ENCODE assay signal across 8 cellular contexts in the genomic region with DNA sequence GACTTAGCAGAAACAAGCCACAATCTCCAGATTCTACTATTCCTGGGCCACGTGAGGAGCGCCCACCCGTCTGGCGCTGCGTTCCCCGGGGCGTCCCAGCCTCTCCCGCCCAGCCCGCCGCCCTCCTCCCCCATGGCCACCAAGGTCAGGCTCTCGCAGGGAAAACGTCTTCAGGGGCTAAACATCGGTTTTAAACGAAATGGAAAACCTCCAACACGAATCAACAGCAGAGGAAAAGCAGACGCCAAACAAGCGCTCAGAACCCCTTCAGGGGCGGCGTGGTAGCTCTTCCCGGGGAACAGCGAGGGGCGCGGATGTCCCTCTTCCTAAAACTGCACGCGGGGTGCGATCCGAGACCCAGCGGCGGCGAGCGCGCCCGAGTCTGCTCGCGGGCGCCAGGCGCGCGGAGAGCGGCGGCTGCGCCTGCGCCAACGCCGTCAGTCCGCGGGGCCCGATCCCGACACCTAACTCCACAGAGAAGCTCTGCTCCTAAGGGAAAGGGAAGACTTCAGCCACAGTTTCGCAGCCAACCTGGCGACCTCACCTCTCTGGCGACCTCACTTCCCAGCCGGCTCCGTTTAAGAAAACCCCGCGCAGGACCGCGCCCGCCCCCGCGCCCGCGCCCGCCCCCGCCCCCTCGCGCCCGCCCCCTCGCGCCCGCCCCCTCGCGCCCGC. TPM values are rescaled to one million over a fixed set of nuclear protein-coding genes. Genes with fewer than 3 reads are reported as not detected.
A peak's percentile ranks its signal among the peaks of the same experiment; 100 is the strongest.
DNase-seq lines count a peak whose midpoint lies in the region; ATAC-seq and TF ChIP-seq lines count a peak whose summit lies in the region.

No MANE protein-coding gene starts in this region.

- H3K4me3 Mint-ChIP-seq in dendritic cell treated with granulocyte-macrophage colony-stimulating factor and Interleukin-4, amounts not matched to agents 40 ng/mL and 50 ng/mL, for 4 days = peak overlapping the region; percentile 88

- no peak for TF ChIP-seq CTCF in liver (IDR thresholded peaks at IDR 0.05; ENCODE audit: low read depth, low read length, missing input control)

- peaks cover 3 to 8% (median 7%) of the 10 kb centered on the region in 4 donors for H3K36me3 ChIP-seq in liver (ENCODE audit: control insufficient read depth in 4 of 4, insufficient read depth in 3 of 4, low read depth in 1 of 4, low read length in 3 of 4)

- peaks cover 0 to 22% (median 15%) of the 10 kb centered on the region in 4 donors for H3K4me1 ChIP-seq in liver (ENCODE audit: control insufficient read depth in 4 of 4, insufficient read depth in 4 of 4, low read length in 3 of 4)

- peaks cover 22% of the 10 kb centered on the region for H3K4me1 Mint-ChIP-seq in dendritic cell treated with granulocyte-macrophage colony-stimulating factor and Interleukin-4, amounts not matched to agents 40 ng/mL and 50 ng/mL, for 4 days (ENCODE audit: low read depth)

- DNase-seq in AML-193 (lab: John Stamatoyannopoulos, UW) = peak; percentile 56 to 57
- DNase-seq in NCI-H345 treated with DMSO at 0.1 percent for 48 hours (lab: John Stamatoyannopoulos, UW; ENCODE audit: unreplicated experiment) = peak; percentile 74
- DNase-seq in activated CD4-positive, CD25-positive, alpha-beta regulatory T cell treated with anti-CD3 and anti-CD28 coated beads, Interleukin-2, amount 50 U/mL, for 72 hours = peak; percentile 73
- peak; percentile 53 to 56 for DNase-seq in stimulated activated CD4-positive, alpha-beta T cell treated with anti-CD3 and anti-CD28 coated beads, Interleukin-4, amount 100 ng/mL, for 48 hours (ENCODE audit: low read depth in 2 of 2)

- ATAC-seq in GM18907 (IDR thresholded peaks at IDR 0.05; ENCODE audit: unreplicated experiment) (peak; percentile 70), HG03108 (IDR thresholded peaks at IDR 0.05; ENCODE audit: unreplicated experiment) (peak; percentile 43)

- peak overlapping the region; percentile 87 to 92 for H3K27ac ChIP-seq in liver (ENCODE audit: low read depth in 1 of 2, low read length in 2 of 2)

- H3K27ac Mint-ChIP-seq in dendritic cell treated with granulocyte-macrophage colony-stimulating factor and Interleukin-4, amounts not matched to agents 40 ng/mL and 50 ng/mL, for 4 days = peak overlapping the region; percentile 92

- no peaks in the 10 kb centered on the region for H3K27me3 ChIP-seq in liver (ENCODE audit: control insufficient read depth in 4 of 4, insufficient read depth in 4 of 4, low read length in 3 of 4)

- no peaks in the 10 kb centered on the region for H3K27me3 Mint-ChIP-seq in dendritic cell treated with granulocyte-macrophage colony-stimulating factor and Interleukin-4, amounts not matched to agents 40 ng/mL and 50 ng/mL, for 4 days

- H3K9ac ChIP-seq in liver (ENCODE audit: low read depth in 1 of 2, low read length in 2 of 2) = peak overlapping the region; percentile 66 to 72

- H3K36me3 Mint-ChIP-seq in dendritic cell treated with granulocyte-macrophage colony-stimulating factor and Interleukin-4, amounts not matched to agents 40 ng/mL and 50 ng/mL, for 4 days (ENCODE audit: low read depth) = peaks cover 25% of the 10 kb centered on the region

- peak overlapping the region; percentile 80 to 94 (median 80) for H3K4me3 ChIP-seq in liver (ENCODE audit: low read depth in 1 of 3, low read length in 3 of 3)

- intact Hi-C loops in dendritic cell treated with granulocyte-macrophage colony-stimulating factor and Interleukin-4, amounts not matched to agents 40 ng/mL and 50 ng/mL, for 4 days (cut with micrococcal nuclease) = loop anchor here (2.0 kb wide), 2 partner anchors 40 to 120 kb away; a partner anchor contains a TSS

- no peaks in the 10 kb centered on the region for H3K9me3 ChIP-seq in liver (ENCODE audit: control insufficient read depth in 4 of 4, low read length in 3 of 4)

- no peaks in the 10 kb centered on the region for H3K9me3 Mint-ChIP-seq in dendritic cell treated with granulocyte-macrophage colony-stimulating factor and Interleukin-4, amounts not matched to agents 40 ng/mL and 50 ng/mL, for 4 days

- no peak for TF ChIP-seq RAD21 in liver (IDR thresholded peaks at IDR 0.05)

- under 1% methylated on average over 64 of the region's 74 CpGs for WGBS in liver

TF ChIP-seq in liver, 16 proteins besides CTCF, POLR2A, EP300 and RAD21:
- TF ChIP-seq RXRA (IDR thresholded peaks at IDR 0.05) = no peak
- TF ChIP-seq GABPA (IDR thresholded peaks at IDR 0.05 in 1 of 2, conservative IDR thresholded peaks at IDR 0.05 in 1 of 2) = no peak
- TF ChIP-seq TAF1 (conservative IDR thresholded peaks at IDR 0.05) = no peak
- TF ChIP-seq YY1 (IDR thresholded peaks at IDR 0.05) = no peak
- TF ChIP-seq, protein P1, sequence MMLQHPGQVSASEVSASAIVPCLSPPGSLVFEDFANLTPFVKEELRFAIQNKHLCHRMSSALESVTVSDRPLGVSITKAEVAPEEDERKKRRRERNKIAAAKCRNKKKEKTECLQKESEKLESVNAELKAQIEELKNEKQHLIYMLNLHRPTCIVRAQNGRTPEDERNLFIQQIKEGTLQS (IDR thresholded peaks at IDR 0.05) = no peak
- TF ChIP-seq NR2F2 (IDR thresholded peaks at IDR 0.05) = no peak
- TF ChIP-seq FOXA2 (IDR thresholded peaks at IDR 0.05) = no peak
- no peak for TF ChIP-seq SP1 (IDR thresholded peaks at IDR 0.05)
- TF ChIP-seq FOXA1 (IDR thresholded peaks at IDR 0.05) = no peak
- TF ChIP-seq EGR1 (IDR thresholded peaks at IDR 0.05; ENCODE audit: low read depth in 2 of 2) = no peak
- TF ChIP-seq, protein P2, sequence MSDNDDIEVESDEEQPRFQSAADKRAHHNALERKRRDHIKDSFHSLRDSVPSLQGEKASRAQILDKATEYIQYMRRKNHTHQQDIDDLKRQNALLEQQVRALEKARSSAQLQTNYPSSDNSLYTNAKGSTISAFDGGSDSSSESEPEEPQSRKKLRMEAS (IDR thresholded peaks at IDR 0.05) = no peak
- no peak for TF ChIP-seq JUND (IDR thresholded peaks at IDR 0.05)
- no peak for TF ChIP-seq HNF4A (conservative IDR thresholded peaks at IDR 0.05)
- TF ChIP-seq, protein P3, sequence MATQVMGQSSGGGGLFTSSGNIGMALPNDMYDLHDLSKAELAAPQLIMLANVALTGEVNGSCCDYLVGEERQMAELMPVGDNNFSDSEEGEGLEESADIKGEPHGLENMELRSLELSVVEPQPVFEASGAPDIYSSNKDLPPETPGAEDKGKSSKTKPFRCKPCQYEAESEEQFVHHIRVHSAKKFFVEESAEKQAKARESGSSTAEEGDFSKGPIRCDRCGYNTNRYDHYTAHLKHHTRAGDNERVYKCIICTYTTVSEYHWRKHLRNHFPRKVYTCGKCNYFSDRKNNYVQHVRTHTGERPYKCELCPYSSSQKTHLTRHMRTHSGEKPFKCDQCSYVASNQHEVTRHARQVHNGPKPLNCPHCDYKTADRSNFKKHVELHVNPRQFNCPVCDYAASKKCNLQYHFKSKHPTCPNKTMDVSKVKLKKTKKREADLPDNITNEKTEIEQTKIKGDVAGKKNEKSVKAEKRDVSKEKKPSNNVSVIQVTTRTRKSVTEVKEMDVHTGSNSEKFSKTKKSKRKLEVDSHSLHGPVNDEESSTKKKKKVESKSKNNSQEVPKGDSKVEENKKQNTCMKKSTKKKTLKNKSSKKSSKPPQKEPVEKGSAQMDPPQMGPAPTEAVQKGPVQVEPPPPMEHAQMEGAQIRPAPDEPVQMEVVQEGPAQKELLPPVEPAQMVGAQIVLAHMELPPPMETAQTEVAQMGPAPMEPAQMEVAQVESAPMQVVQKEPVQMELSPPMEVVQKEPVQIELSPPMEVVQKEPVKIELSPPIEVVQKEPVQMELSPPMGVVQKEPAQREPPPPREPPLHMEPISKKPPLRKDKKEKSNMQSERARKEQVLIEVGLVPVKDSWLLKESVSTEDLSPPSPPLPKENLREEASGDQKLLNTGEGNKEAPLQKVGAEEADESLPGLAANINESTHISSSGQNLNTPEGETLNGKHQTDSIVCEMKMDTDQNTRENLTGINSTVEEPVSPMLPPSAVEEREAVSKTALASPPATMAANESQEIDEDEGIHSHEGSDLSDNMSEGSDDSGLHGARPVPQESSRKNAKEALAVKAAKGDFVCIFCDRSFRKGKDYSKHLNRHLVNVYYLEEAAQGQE (IDR thresholded peaks at IDR 0.05) = no peak
- TF ChIP-seq HNF4G (IDR thresholded peaks at IDR 0.05) = no peak
- TF ChIP-seq, protein P4, sequence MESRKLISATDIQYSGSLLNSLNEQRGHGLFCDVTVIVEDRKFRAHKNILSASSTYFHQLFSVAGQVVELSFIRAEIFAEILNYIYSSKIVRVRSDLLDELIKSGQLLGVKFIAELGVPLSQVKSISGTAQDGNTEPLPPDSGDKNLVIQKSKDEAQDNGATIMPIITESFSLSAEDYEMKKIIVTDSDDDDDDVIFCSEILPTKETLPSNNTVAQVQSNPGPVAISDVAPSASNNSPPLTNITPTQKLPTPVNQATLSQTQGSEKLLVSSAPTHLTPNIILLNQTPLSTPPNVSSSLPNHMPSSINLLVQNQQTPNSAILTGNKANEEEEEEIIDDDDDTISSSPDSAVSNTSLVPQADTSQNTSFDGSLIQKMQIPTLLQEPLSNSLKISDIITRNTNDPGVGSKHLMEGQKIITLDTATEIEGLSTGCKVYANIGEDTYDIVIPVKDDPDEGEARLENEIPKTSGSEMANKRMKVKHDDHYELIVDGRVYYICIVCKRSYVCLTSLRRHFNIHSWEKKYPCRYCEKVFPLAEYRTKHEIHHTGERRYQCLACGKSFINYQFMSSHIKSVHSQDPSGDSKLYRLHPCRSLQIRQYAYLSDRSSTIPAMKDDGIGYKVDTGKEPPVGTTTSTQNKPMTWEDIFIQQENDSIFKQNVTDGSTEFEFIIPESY (IDR thresholded peaks at IDR 0.05) = no peak

RNA-seq across cellular contexts. Expression of a gene that starts 0.5 kb away (rescaled TPM):
- 10 to 100 TPM in 1 of 2 donors, 1 to 10 TPM in 1; 6.9 to 13.6 TPM for total RNA-seq in liver
- polyA plus RNA-seq in liver = 10 to 100 TPM; 10.4 to 16.5 TPM

RNA-seq across cellular contexts. Expression of a gene that starts 27.5 kb away (rescaled TPM):
- 1 to 10 TPM in 1 of 2 donors, under 1 TPM in 1; 0.84 to 1.1 TPM for total RNA-seq in liver
- under 1 TPM; 0.12 to 0.38 TPM for polyA plus RNA-seq in liver

Comparison
In these comparisons a context has a peak if more than half of its experiments do, and no peak if none do; other contexts are left out.
1. Peak in every context shown above with its lines: DNase-seq, ATAC-seq, H3K4me3 ChIP-seq and H3K27ac ChIP-seq.